1 cellular context compared by ENCODE assay signal in the genomic region with DNA sequence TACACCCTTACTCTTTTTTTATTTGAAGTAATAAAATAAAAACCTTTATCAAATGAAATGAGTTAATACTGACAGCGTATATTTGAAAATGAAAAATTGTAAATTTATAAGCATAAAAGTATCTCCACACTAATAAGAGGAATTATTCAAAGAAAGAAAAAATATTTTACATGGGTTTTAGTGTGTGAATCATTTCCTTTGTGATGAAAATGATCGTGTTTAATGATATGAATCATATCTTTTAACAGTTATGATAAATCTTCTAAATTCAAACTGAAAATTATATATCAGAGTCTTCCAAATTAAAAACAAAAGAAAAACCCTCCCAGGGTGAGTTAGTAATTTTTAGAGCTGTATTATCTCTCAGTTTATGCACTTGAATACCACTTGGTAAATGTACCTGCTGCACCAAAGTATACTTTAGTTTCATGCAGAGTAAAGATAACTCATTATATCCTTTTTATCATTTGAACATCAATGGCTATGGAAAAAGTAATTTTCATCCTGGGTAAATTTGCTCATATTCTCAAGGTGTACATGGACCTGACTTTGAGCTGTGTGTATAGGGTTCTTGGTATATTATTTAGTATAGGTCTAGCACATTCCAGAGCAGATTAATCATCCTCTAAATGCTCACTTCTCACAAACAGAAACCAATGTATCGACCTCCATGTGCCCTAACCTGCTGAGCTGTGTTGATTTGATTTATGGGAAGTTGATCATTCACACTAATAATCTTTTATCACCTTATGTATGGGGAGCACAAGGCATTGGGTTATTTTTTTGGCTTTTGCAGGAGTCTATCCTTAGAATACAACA.
TF ChIP-seq lines count a peak whose summit lies in the region.

No MANE protein-coding gene starts in this region.

TF ChIP-seq in endothelial cell of umbilical vein, 7 proteins besides CTCF, POLR2A, EP300 and RAD21 (continued from another document):
- TF ChIP-seq JUN (IDR thresholded peaks at IDR 0.05; ENCODE audit: borderline replicate concordance, insufficient read depth, insufficient read length, low read depth), result no peak
TF ChIP-seq in endothelial cell of umbilical vein: peak in this region for 1.
